In the genomic region with DNA sequence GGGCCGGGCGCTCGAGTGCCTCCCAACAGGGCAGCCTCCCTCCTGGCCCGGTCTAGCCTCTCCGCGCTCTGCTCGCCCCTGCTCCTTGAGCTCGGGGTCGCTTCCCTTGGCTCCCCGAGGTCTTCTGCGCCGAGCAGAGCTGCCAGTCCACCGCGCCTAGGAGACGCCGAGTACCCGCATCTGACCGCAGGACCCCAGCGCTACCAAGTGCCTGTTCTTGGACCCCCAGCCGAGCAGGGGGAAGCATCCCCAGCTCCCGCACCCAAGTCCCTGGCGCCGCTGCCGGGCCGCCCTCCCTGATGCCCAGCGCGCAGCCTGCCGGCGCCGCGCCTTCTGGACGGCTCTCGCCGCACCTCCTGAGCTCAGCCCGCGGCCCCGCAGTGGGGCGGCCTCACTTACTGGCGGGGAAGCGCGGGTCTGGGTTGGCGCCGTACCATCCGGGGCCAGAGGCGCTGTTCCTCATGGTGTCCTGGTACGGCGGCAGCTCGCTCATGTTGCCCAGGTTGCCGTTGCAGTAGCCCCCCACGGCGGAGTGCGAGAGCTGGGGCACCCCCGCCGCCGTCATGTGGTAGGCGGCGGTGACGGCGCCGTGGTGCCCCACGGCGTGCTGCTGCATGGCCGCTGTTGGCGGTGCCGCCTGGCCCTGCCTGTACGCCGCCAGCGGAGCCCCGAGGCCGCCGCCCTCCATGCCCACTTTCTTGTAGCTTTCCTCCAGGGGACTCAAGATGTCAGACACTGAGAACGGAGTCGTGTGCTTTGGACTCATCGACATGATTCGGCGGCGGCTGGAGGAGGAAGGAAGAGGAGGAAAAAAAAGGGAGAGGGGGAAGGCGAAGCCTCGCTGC, we compare ENCODE assay signal across 1 cellular context.
TF ChIP-seq lines count a peak whose summit lies in the region.

No MANE protein-coding gene starts in this region.

TF ChIP-seq in H1, 55 proteins besides CTCF, POLR2A, EP300 and RAD21 (continued from another document):
- TF ChIP-seq SUZ12 (IDR thresholded peaks at IDR 0.05; ENCODE audit: low read length) = peak; percentile 100
- TF ChIP-seq PHF8 (conservative IDR thresholded peaks at IDR 0.05; ENCODE audit: low read depth, low read length) = no peak
- 0 out of 2 replicates have a peak, but pooled peaks have one; percentile 28 for TF ChIP-seq CBX8 (IDR thresholded peaks at IDR 0.05; ENCODE audit: borderline replicate concordance, low read depth, low read length)
- TF ChIP-seq, protein P1, sequence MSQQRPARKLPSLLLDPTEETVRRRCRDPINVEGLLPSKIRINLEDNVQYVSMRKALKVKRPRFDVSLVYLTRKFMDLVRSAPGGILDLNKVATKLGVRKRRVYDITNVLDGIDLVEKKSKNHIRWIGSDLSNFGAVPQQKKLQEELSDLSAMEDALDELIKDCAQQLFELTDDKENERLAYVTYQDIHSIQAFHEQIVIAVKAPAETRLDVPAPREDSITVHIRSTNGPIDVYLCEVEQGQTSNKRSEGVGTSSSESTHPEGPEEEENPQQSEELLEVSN (IDR thresholded peaks at IDR 0.05) = no peak
- no peak for TF ChIP-seq GABPA (IDR thresholded peaks at IDR 0.05; ENCODE audit: borderline replicate concordance, insufficient read depth, low read length)
TF ChIP-seq in H1: peak in this region for 5.
